ENCODE assay signal across 22 cellular contexts in the genomic region with DNA sequence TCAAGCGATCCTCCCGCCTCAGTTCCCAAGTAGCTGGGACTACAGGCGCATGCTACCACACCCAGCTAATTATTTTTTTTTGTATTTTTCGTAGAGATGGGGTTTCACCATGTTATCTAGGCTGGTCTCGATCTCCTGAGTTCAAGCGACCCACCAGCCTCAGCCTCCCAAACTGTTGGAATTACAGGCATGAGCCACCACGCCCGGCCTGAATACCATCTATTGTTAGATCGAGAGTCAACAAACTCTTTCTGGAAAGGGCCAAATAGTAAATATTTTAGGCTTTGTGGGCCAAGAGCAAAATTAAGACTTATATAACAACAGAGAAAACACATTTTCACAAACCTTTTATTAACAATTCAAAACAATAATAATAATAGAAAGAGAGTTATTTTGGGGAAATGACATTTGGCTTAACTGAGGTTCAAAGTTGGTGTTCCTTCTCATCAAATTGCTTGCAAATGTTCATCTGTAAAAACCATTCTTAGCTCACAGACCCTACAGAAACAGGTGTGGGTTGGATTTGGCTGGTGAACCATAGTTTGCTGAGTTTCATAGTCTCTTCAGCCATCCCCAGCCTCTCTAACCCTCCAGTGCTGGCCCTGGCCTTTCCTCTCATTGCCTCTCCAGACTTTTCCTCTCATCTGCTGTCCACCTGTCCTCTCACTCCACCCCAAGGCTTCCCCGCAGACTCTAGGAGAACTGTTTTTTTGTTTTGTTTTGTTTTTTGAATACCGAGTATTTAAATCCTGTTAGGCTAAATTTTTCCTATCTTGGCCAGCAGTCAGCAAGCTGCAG. TPM values are rescaled to one million over a fixed set of nuclear protein-coding genes. Genes with fewer than 3 reads are reported as not detected.
"Had no signal": no experiment of that assay in that cellular context is flagged by ENCODE, and none has a peak within 500 bp of the region (broad histone marks: within the 10 kb centered on the region; RNA-seq: fewer than 3 reads in every experiment).

No MANE protein-coding gene starts in this region.

- H3K27ac Mint-ChIP-seq: mesothelial cell of epicardium, naive B cell had no signal

- H3K27me3 ChIP-seq: gastrocnemius medialis, right atrium auricular region, suprapubic skin, thyroid gland, upper lobe of left lung, uterus had no signal

- H3K4me3 Mint-ChIP-seq: mesothelial cell of epicardium, naive B cell, nephron progenitor cell had no signal

- H3K4me2 ChIP-seq: smooth muscle cell had no signal

- H3K36me3 Mint-ChIP-seq: mesothelial cell of epicardium, naive B cell had no signal

- H3K4me1 ChIP-seq: gastrocnemius medialis, right atrium auricular region, thyroid gland, upper lobe of left lung, uterus had no signal

- H3K4me1 Mint-ChIP-seq: naive B cell had no signal

- ATAC-seq: esophagus mucosa; gastrocnemius medialis; left lobe of liver; stimulated activated naive CD8-positive, alpha-beta T cell treated with anti-CD3 and anti-CD28 coated beads, Interleukin-15, Interleukin-2, amounts not matched to agents 100 U/mL and 50 U/mL, for 24 hours had no signal

- H3K4me3 ChIP-seq: coronary artery, dorsolateral prefrontal cortex, gastrocnemius medialis, heart right ventricle, right atrium auricular region, smooth muscle cell, suprapubic skin, thyroid gland, upper lobe of left lung, uterus had no signal

- H3K9me3 Mint-ChIP-seq: mesothelial cell of epicardium, naive B cell, nephron progenitor cell had no signal

- H3K27ac ChIP-seq: coronary artery, dorsolateral prefrontal cortex, gastrocnemius medialis, right atrium auricular region, suprapubic skin, thyroid gland, upper lobe of left lung, uterus had no signal

- DNase-seq: dorsolateral prefrontal cortex; effector CD8-positive, alpha-beta T cell; gastrocnemius medialis; heart right ventricle; islet precursor cell; mammary epithelial cell; naive B cell; nephron progenitor cell; stimulated activated CD4-positive, alpha-beta T cell treated with anti-CD3 and anti-CD28 coated beads, Interleukin-2, amount 100 ng/mL, for 48 hours; stimulated activated naive CD8-positive, alpha-beta T cell treated with anti-CD3 and anti-CD28 coated beads, Interleukin-15, Interleukin-2, amounts not matched to agents 100 U/mL and 50 U/mL, for 24 hours; thyroid gland; uterus had no signal

- H3K36me3 ChIP-seq: gastrocnemius medialis, heart right ventricle, right atrium auricular region, suprapubic skin, thyroid gland, upper lobe of left lung, uterus had no signal

- H3K9me3 ChIP-seq: gastrocnemius medialis, heart right ventricle, right atrium auricular region, suprapubic skin, thyroid gland, upper lobe of left lung, uterus had no signal

RNA-seq across cellular contexts. Expression of gene MEOX1, which starts 41.4 kb away (rescaled TPM):
- total RNA-seq: dorsolateral prefrontal cortex, fibroblast of lung, left lobe of liver, mammary epithelial cell, osteocyte had no signal
- polyA plus RNA-seq: fibroblast of lung, mammary epithelial cell had no signal
